7 cellular contexts compared by ENCODE assay signal in the genomic region with DNA sequence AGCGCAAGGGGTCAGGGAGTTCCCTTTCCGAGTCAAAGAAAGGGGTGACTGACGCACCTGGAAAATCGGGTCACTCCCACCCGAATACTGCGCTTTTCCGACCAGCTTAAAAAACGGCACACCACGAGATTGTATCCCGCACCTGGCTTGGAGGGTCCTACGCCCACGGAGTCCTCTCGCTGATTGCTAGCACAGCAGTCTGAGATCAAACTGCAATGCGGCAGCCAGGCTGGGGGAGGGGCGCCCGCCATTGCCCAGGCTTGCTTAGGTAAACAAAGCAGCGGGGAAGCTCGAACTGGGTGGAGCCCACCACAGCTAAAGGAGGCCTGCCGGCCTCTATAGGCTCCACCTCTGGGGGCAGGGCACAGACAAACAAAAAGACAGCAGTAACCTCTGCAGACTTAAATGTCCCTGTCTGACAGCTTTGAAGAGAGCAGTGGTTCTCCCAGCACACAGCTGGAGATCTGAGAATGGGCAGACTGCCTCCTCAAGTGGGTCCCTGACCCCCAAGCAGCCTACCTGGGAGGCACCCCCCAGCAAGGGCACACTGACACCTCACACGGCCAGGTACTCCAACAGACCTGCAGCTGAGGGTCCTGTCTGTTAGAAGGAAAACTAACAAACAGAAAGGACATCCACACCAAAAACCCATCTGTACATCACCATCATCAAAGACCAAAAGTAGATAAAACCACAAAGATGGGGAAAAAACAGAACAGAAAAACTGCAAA.
DNase-seq lines count a peak whose midpoint lies in the region; TF ChIP-seq lines count a peak whose summit lies in the region.
"Not testable (repeated sequence)": the region's sequence is repeated elsewhere in the genome, so short reads cannot be mapped to it uniquely, and the experiment has no call there.

No MANE protein-coding gene starts in this region.

- H3K4me3 ChIP-seq in NT2/D1 (ENCODE audit: insufficient read length, low read depth) = peak overlapping the region; percentile 36
- H3K4me3 ChIP-seq in mesendoderm (ENCODE audit: low read length) = not testable (repeated sequence)

- H3K4me3 Mint-ChIP-seq in glutamatergic neuron (ENCODE audit: unreplicated experiment) = not testable (repeated sequence)

- H3K27ac ChIP-seq in mesendoderm (ENCODE audit: low read depth, low read length) = not testable (repeated sequence)

- not testable (repeated sequence) for H4K5ac ChIP-seq in mesendoderm (ENCODE audit: low read length)

- H3K27me3 Mint-ChIP-seq in glutamatergic neuron (ENCODE audit: unreplicated experiment) = not testable (repeated sequence)

- H3K27me3 ChIP-seq in NT2/D1 (ENCODE audit: insufficient read depth, insufficient read length); mesendoderm (ENCODE audit: insufficient read depth, low read length, poor library complexity): not testable (repeated sequence)

- not testable (repeated sequence) for H3K9me3 Mint-ChIP-seq in glutamatergic neuron (ENCODE audit: unreplicated experiment)

- H4K8ac ChIP-seq in mesendoderm (ENCODE audit: low read depth, low read length) = not testable (repeated sequence)

- H3K27ac Mint-ChIP-seq in glutamatergic neuron (ENCODE audit: unreplicated experiment) = peak overlapping the region; percentile 29

- not testable (repeated sequence) for TF ChIP-seq CTCF in glutamatergic neuron (IDR thresholded peaks at IDR 0.05; ENCODE audit: partially characterized antibody, unreplicated experiment)

- WGBS in mesendoderm (ENCODE audit: extremely low coverage, insufficient coverage, low lambda C conversion rate) = no CpG with 5 or more reads among the region's 20 CpGs

- not testable (repeated sequence) for H2BK120ac ChIP-seq in mesendoderm (ENCODE audit: low read depth, low read length)

- H3K23ac ChIP-seq in mesendoderm (ENCODE audit: low read length) = not testable (repeated sequence)

- H3K18ac ChIP-seq in mesendoderm (ENCODE audit: low read length) = not testable (repeated sequence)

- not testable (repeated sequence) for H3K79me1 ChIP-seq in mesendoderm (ENCODE audit: low read length)

- H3K9me3 ChIP-seq in NT2/D1 (ENCODE audit: insufficient read depth, low read length) = not testable (repeated sequence)

- H3K4me2 ChIP-seq in mesendoderm (ENCODE audit: low read length) = not testable (repeated sequence)

- H3K4me1 ChIP-seq in NT2/D1 (ENCODE audit: insufficient read depth, insufficient read length); mesendoderm (ENCODE audit: control insufficient read depth, low read depth, low read length): not testable (repeated sequence)

- H3K56ac ChIP-seq in mesendoderm (ENCODE audit: low read length) = not testable (repeated sequence)

- DNase-seq in DMS53 treated with DMSO at 0.1 percent for 48 hours (lab: John Stamatoyannopoulos, UW; ENCODE audit: unreplicated experiment) (peak; percentile 31), HT-29 (ENCODE audit: low spot score) (peak; percentile 16), NCI-H146 (lab: John Stamatoyannopoulos, UW) (peak; percentile 6), NCI-H510A (lab: John Stamatoyannopoulos, UW) (peak; percentile 6), mesendoderm (peak; percentile 6)
- not testable (repeated sequence) for DNase-seq in NT2/D1 (ENCODE audit: low read depth, low spot score); glutamatergic neuron

- H3K79me2 ChIP-seq in mesendoderm (ENCODE audit: control insufficient read depth, insufficient read depth, low read length) = not testable (repeated sequence)

- not testable (repeated sequence) for H3K4ac ChIP-seq in mesendoderm (ENCODE audit: low read depth, low read length)

- H3K36me3 ChIP-seq in NT2/D1 (ENCODE audit: insufficient read depth, insufficient read length, low read length); mesendoderm (ENCODE audit: control insufficient read depth, insufficient read depth, low read length): not testable (repeated sequence)

- H2BK15ac ChIP-seq in mesendoderm (replicated peaks; ENCODE audit: low read depth) = not testable (repeated sequence)

- not testable (repeated sequence) for H2BK5ac ChIP-seq in mesendoderm (ENCODE audit: low read length)

- H2AK5ac ChIP-seq in mesendoderm (ENCODE audit: low read length) = not testable (repeated sequence)

- H3K4me1 Mint-ChIP-seq in glutamatergic neuron (ENCODE audit: low read depth, unreplicated experiment) = not testable (repeated sequence)

- peak overlapping the region; percentile 57 for H3K9ac ChIP-seq in NT2/D1 (ENCODE audit: insufficient read length, low read depth)
- H3K9ac ChIP-seq in mesendoderm (ENCODE audit: low read length) = not testable (repeated sequence)

- H3K36me3 Mint-ChIP-seq in glutamatergic neuron (ENCODE audit: unreplicated experiment) = not testable (repeated sequence)
